ENCODE assay signal across 1 cellular context in genomic region chr19:23470873-23471555, GRCh38.
TF ChIP-seq lines count a peak whose summit lies in the region.

No MANE protein-coding gene starts in this region.

TF ChIP-seq in H1, 55 proteins besides CTCF, POLR2A, EP300 and RAD21 (continued from another document):
- no peak for TF ChIP-seq CHD7 (IDR thresholded peaks at IDR 0.05; ENCODE audit: insufficient replicate concordance, low read length)
- no peak for TF ChIP-seq TBP (IDR thresholded peaks at IDR 0.05; ENCODE audit: low read depth, low read length)
- no peak for TF ChIP-seq PHF8 (conservative IDR thresholded peaks at IDR 0.05; ENCODE audit: low read depth, low read length)
- no peak for TF ChIP-seq ATF3 (IDR thresholded peaks at IDR 0.05; ENCODE audit: insufficient read depth, low read depth, low read length)
- no peak for TF ChIP-seq FOSL1 (IDR thresholded peaks at IDR 0.05; ENCODE audit: insufficient read depth, low read depth, low read length)
- no peak for TF ChIP-seq E2F6 (IDR thresholded peaks at IDR 0.05)
- TF ChIP-seq NANOG (IDR thresholded peaks at IDR 0.05; ENCODE audit: insufficient read depth, low read depth, low read length, poor library complexity, severe bottlenecking), result no peak
- no peak for TF ChIP-seq KDM4A (IDR thresholded peaks at IDR 0.05; ENCODE audit: low read depth, low read length, severe bottlenecking)
- no peak for TF ChIP-seq SAP30 (IDR thresholded peaks at IDR 0.05; ENCODE audit: insufficient read depth, insufficient replicate concordance, low read length)
- TF ChIP-seq SUZ12 (IDR thresholded peaks at IDR 0.05; ENCODE audit: low read length), result no peak
- TF ChIP-seq CBX5 (IDR thresholded peaks at IDR 0.05; ENCODE audit: low read depth, low read length), result no peak
- no peak for TF ChIP-seq CBX8 (IDR thresholded peaks at IDR 0.05; ENCODE audit: borderline replicate concordance, low read depth, low read length)
- TF ChIP-seq HDAC6 (IDR thresholded peaks at IDR 0.05; ENCODE audit: low read depth, low read length), result no peak
- TF ChIP-seq CHD2 (IDR thresholded peaks at IDR 0.05; ENCODE audit: low read length), result no peak
- no peak for TF ChIP-seq MAFK (IDR thresholded peaks at IDR 0.05; ENCODE audit: low read depth, low read length)
